In genomic region chr6:13046084-13046483, GRCh38 we compare ENCODE assay signal across 1 cellular context.
TF ChIP-seq lines count a peak whose summit lies in the region.

No MANE protein-coding gene starts in this region.

TF ChIP-seq in K562, 482 proteins besides CTCF, POLR2A, EP300 and RAD21 (continued from another document):
- TF ChIP-seq PBX2 (CRISPR knock-in tag; IDR thresholded peaks at IDR 0.05; ENCODE audit: low read depth) (no peak), PBX2 (tag; conservative IDR thresholded peaks at IDR 0.05; ENCODE audit: low read depth) (peak; percentile 49; the same call in 1 of the 2 replicates), FOSL1 (tag; conservative IDR thresholded peaks at IDR 0.05) (0 out of 2 replicates have a peak, but pooled peaks have one; percentile 21), NCOR1 (IDR thresholded peaks at IDR 0.05) (peak; percentile 14; the same call in 1 of the 2 replicates), CBFA2T2 (conservative IDR thresholded peaks at IDR 0.05) (peak; percentile 58), TAL1 (IDR thresholded peaks at IDR 0.05) (peak; percentile 34; the same call in 1 of the 2 replicates), ETV1 (tag; conservative IDR thresholded peaks at IDR 0.05; ENCODE audit: low read depth) (0 out of 2 replicates have a peak, but pooled peaks have one; percentile 28), SLC30A9 (CRISPR knock-in tag; IDR thresholded peaks at IDR 0.05) (no peak), NFE2 (IDR thresholded peaks at IDR 0.05; ENCODE audit: low read depth) (peak; percentile 36; the same call in 1 of the 2 replicates), MAFG (tag; conservative IDR thresholded peaks at IDR 0.05) (peak; percentile 86), TCF3 (CRISPR knock-in tag; IDR thresholded peaks at IDR 0.05) (0 out of 2 replicates have a peak, but pooled peaks have one; percentile 5), ZNF586 (CRISPR knock-in tag; conservative IDR thresholded peaks at IDR 0.05) (no peak), TBP (optimal IDR thresholded peaks at IDR 0.05; ENCODE audit: low read depth, low read length) (peak; percentile 15), CBFA2T3 (IDR thresholded peaks at IDR 0.05) (peak; percentile 74), FOXA3 (CRISPR knock-in tag; conservative IDR thresholded peaks at IDR 0.05 in 1 of 2, IDR thresholded peaks at IDR 0.05 in 1 of 2) (0 out of 4 replicates have a peak, but pooled peaks of 1 of the 2 experiments have one; percentile 8)
